In genomic region chr15:67080900-67081431, GRCh38 we compare ENCODE assay signal across 8 cellular contexts. TPM values are rescaled to one million over a fixed set of nuclear protein-coding genes. Genes with fewer than 3 reads are reported as not detected.
DNase-seq lines count a peak whose midpoint lies in the region; ATAC-seq, FAIRE-seq and TF ChIP-seq lines count a peak whose summit lies in the region.

No MANE protein-coding gene starts in this region.

- no peaks in the 10 kb centered on the region for H3K27me3 ChIP-seq in pancreas

- CTCF ChIA-PET in activated CD4-positive, alpha-beta T cell treated with anti-CD3 and anti-CD28 coated beads, Interleukin-2, amount 10 ng/mL, durations not matched to agents 7 days and 5 days (lab: Charles Lee), result interaction anchor here (0.7 to 2.2 kb wide), 7 partner anchors 9 to 137 kb away, joined by 3 to 6 read pairs (median 3); no protein-coding TSS in a partner anchor

- H3K36me3 ChIP-seq in pancreas, result no peaks in the 10 kb centered on the region

- H3K4me1 ChIP-seq in pancreas, result peaks cover 37 to 77% (median 51%) of the 10 kb centered on the region in 3 donors

- H3K27me3 Mint-ChIP-seq in activated CD4-positive, alpha-beta T cell treated with anti-CD3 and anti-CD28 coated beads, Interleukin-2, amount 10 ng/mL, durations not matched to agents 7 days and 5 days, result no peaks in the 10 kb centered on the region

- 48 to 51% methylated on average over 10 of the region's 10 CpGs for WGBS in pancreas, 2 donors

- POLR2A ChIA-PET in activated CD4-positive, alpha-beta T cell treated with anti-CD3 and anti-CD28 coated beads, Interleukin-2, amount 10 ng/mL, durations not matched to agents 7 days and 5 days (lab: Charles Lee), result interaction anchor here (0.6 kb wide), 1 partner anchor 18 kb away, joined by 3 read pairs; no protein-coding TSS in a partner anchor

- peaks cover 96% of the 10 kb centered on the region for H3K4me1 Mint-ChIP-seq in activated CD4-positive, alpha-beta T cell treated with anti-CD3 and anti-CD28 coated beads, Interleukin-2, amount 10 ng/mL, durations not matched to agents 7 days and 5 days

- peak overlapping the region in 2 of 4 donors; percentile 59 to 63 for H3K27ac ChIP-seq in pancreas

- no peak overlapping the region for H3K4me3 Mint-ChIP-seq in activated CD4-positive, alpha-beta T cell treated with anti-CD3 and anti-CD28 coated beads, Interleukin-2, amount 10 ng/mL, durations not matched to agents 7 days and 5 days

- no peak overlapping the region for H3K4me3 ChIP-seq in pancreas

- no peak for TF ChIP-seq CTCF in pancreas (IDR thresholded peaks at IDR 0.05)

- FAIRE-seq in pancreas (lab: Jason Lieb, UNC), result no peak

- H3K9me3 Mint-ChIP-seq in activated CD4-positive, alpha-beta T cell treated with anti-CD3 and anti-CD28 coated beads, Interleukin-2, amount 10 ng/mL, durations not matched to agents 7 days and 5 days, result peaks cover 9% of the 10 kb centered on the region

- H3K36me3 Mint-ChIP-seq in activated CD4-positive, alpha-beta T cell treated with anti-CD3 and anti-CD28 coated beads, Interleukin-2, amount 10 ng/mL, durations not matched to agents 7 days and 5 days (ENCODE audit: low read depth), result peaks cover 87% of the 10 kb centered on the region

- DNase-seq in GDM1 (lab: John Stamatoyannopoulos, UW) (peak; percentile 83), Kasumi-1 (lab: John Stamatoyannopoulos, UW) (peak; percentile 88 to 92), fibroblast of gingiva (ENCODE audit: low read depth) (peak; percentile 90), pancreas (peak in 1 of 6 donors; percentile 53), NCI-H2081 (lab: John Stamatoyannopoulos, UW) (no peak)
- DNase-seq in activated CD4-positive, alpha-beta T cell treated with anti-CD3 and anti-CD28 coated beads, Interleukin-2, amount 10 ng/mL, durations not matched to agents 7 days and 5 days, result peak; percentile 44

- peak overlapping the region; percentile 92 for H3K27ac Mint-ChIP-seq in activated CD4-positive, alpha-beta T cell treated with anti-CD3 and anti-CD28 coated beads, Interleukin-2, amount 10 ng/mL, durations not matched to agents 7 days and 5 days

- ATAC-seq in GM21576 (IDR thresholded peaks at IDR 0.05; ENCODE audit: unreplicated experiment) (peak; percentile 39), pancreas (peak in 3 of 4 donors; percentile 5 to 36 (median 23)), HG02970 (IDR thresholded peaks at IDR 0.05; ENCODE audit: low FRiP score, unreplicated experiment) (no peak)

- intact Hi-C loops in pancreas (cut with DNase I), result no loop called here

- no peaks in the 10 kb centered on the region for H3K9me3 ChIP-seq in pancreas

RNA-seq across cellular contexts. Expression of gene SMAD3, which starts 15.6 kb away (rescaled TPM):
- total RNA-seq in activated CD4-positive, alpha-beta T cell treated with anti-CD3 and anti-CD28 coated beads, Interleukin-2, amount 10 ng/mL, durations not matched to agents 7 days and 5 days, result 10 to 100 TPM; 81.6 to 83.9 TPM
- 10 to 100 TPM; 15.6 to 42.5 (median 23.8) TPM for total RNA-seq in pancreas
- polyA plus RNA-seq in pancreas, result 10 to 100 TPM in 1 of 2 donors, 1 to 10 TPM in 1; 7.9 to 13.5 TPM

Comparison
In these comparisons a context has a peak if more than half of its experiments do, and no peak if none do; other contexts are left out.
1. DNase-seq: peak in GDM1 (single experiment), Kasumi-1 (2 of 2), activated CD4-positive, alpha-beta T cell treated with anti-CD3 and anti-CD28 coated beads, Interleukin-2, amount 10 ng/mL, durations not matched to agents 7 days and 5 days (single experiment) and fibroblast of gingiva (single experiment); none in NCI-H2081 (0 of 2).